In genomic region chr7:134727711-134728110, GRCh38 we compare ENCODE assay signal across 1 cellular context.
TF ChIP-seq lines count a peak whose summit lies in the region.

No MANE protein-coding gene starts in this region.

TF ChIP-seq in IMR-90, 13 proteins besides CTCF, POLR2A, EP300 and RAD21:
- TF ChIP-seq ELK1 (IDR thresholded peaks at IDR 0.05; ENCODE audit: borderline replicate concordance, low read depth, low read length) (no peak), MAFK (IDR thresholded peaks at IDR 0.05; ENCODE audit: low read depth, low read length) (no peak), CEBPB (IDR thresholded peaks at IDR 0.05; ENCODE audit: low read depth, low read length) (no peak), MXI1 (IDR thresholded peaks at IDR 0.05; ENCODE audit: borderline replicate concordance, low read depth, low read length) (no peak), RCOR1 (IDR thresholded peaks at IDR 0.05; ENCODE audit: insufficient replicate concordance, low read length) (no peak), RFX5 (IDR thresholded peaks at IDR 0.05; ENCODE audit: low read depth, low read length) (no peak), NFE2L2 (IDR thresholded peaks at IDR 0.05; ENCODE audit: low read depth, low read length) (no peak), SMC3 (IDR thresholded peaks at IDR 0.05; ENCODE audit: low read depth, low read length) (no peak)
